21 cellular contexts compared by ENCODE assay signal in genomic region chr19:31459430-31459829, GRCh38.
A peak's percentile ranks its signal among the peaks of the same experiment; 100 is the strongest.
DNase-seq lines count a peak whose midpoint lies in the region; ATAC-seq, FAIRE-seq and TF ChIP-seq lines count a peak whose summit lies in the region.
"Had no signal": no experiment of that assay in that cellular context is flagged by ENCODE, and none has a peak within 500 bp of the region (broad histone marks: within the 10 kb centered on the region; RNA-seq: fewer than 3 reads in every experiment).

No MANE protein-coding gene starts in this region.

- TF ChIP-seq POLR2A in A549 (IDR thresholded peaks at IDR 0.05; ENCODE audit: low read length), result no peak

- no peak overlapping the region for H3K4me3 ChIP-seq in A549
- no peak overlapping the region for H3K4me3 ChIP-seq in cardiac fibroblast (replicated peaks in 1 of 2; ENCODE audit: low read depth in 2 of 2, low read length in 2 of 2)
- H3K4me3 ChIP-seq in fibroblast of villous mesenchyme (ENCODE audit: low read depth, low read length), result no peak overlapping the region
- H3K4me3 ChIP-seq: HAP-1, SJSA1 had no signal

- H3K9me3 ChIP-seq in A549, result no peaks in the 10 kb centered on the region
- H3K9me3 ChIP-seq: HAP-1, SJSA1 had no signal

- no peak overlapping the region for H3K27ac ChIP-seq in A549
- H3K27ac ChIP-seq: HL-60, SJSA1 had no signal

- H3K4me2 ChIP-seq in A549, result no peak overlapping the region

- H3K27me3 Mint-ChIP-seq in HFFc6 (ENCODE audit: insufficient read depth), result no peaks in the 10 kb centered on the region; the same call in 1 of the 2 replicates

- CTCF ChIA-PET in A549 (lab: Yijun Ruan, JAX), result interaction anchor here (1.5 to 2.2 kb wide), 2 partner anchors 8 to 9 kb away, joined by 4 to 9 read pairs; no protein-coding TSS in a partner anchor

- POLR2A ChIA-PET in A549 (lab: Yijun Ruan, JAX), result no interaction called here

- peaks cover 11% of the 10 kb centered on the region for H3K4me1 Mint-ChIP-seq in HFFc6 (ENCODE audit: low read depth)

- H3K9me3 Mint-ChIP-seq in HFFc6, result no peaks in the 10 kb centered on the region

- no peak; a peak in 1 of 6 replicates for ATAC-seq in A549

- H3K36me3 Mint-ChIP-seq in HFFc6 (ENCODE audit: low read depth), result no peaks in the 10 kb centered on the region

- H3K27ac Mint-ChIP-seq in HFFc6, result no peak overlapping the region

- DNase-seq in A549 (ENCODE audit: low read depth in 1 of 2, low spot score in 1 of 2) (no peak), HFFc6 (peak; percentile 9), cardiac fibroblast (ENCODE audit: low read depth in 2 of 2) (peak in 1 of 2 donors; percentile 22), fibroblast of villous mesenchyme (ENCODE audit: low read depth) (peak; percentile 23), cerebellum (ENCODE audit: low spot score) (no peak), head of caudate nucleus (no peak)
- no peak for DNase-seq in activated CD4-positive, alpha-beta T cell treated with anti-CD3 and anti-CD28 coated beads for 1 hour
- no peak for DNase-seq in stimulated activated CD4-positive, alpha-beta T cell treated with anti-CD3 and anti-CD28 coated beads, Interleukin-4, amount 100 ng/mL, for 1 hour
- DNase-seq: 8988T, C1 segment of cervical spinal cord, DND-41, GF-D8, NCI-H187 treated with DMSO at 0.1 percent for 48 hours, NCI-H446, NCI-H69, OCI-M1 had no signal

- H3K4me1 ChIP-seq in A549, result no peaks in the 10 kb centered on the region
- H3K4me1 ChIP-seq: HAP-1, SJSA1 had no signal

- TF ChIP-seq CTCF in A549 (IDR thresholded peaks at IDR 0.05) (no peak), HFFc6 (IDR thresholded peaks at IDR 0.05) (peak; percentile 51), cardiac fibroblast (IDR thresholded peaks at IDR 0.05; ENCODE audit: low read depth, low read length) (peak; percentile 23), fibroblast of villous mesenchyme (IDR thresholded peaks at IDR 0.05; ENCODE audit: insufficient read depth, low read depth, low read length) (peak; percentile 43)

- TF ChIP-seq RAD21 in A549 (conservative IDR thresholded peaks at IDR 0.05 in 1 of 2, IDR thresholded peaks at IDR 0.05 in 1 of 2), result no peak

- WGBS in A549 (ENCODE audit: missing lambda C conversion rate), result 30% methylated on average over 3 of the region's 3 CpGs

- intact Hi-C loops in head of caudate nucleus (cut with DNase I), result no loop called here

- peak; percentile 91 for FAIRE-seq in A549 (lab: Jason Lieb, UNC)
- FAIRE-seq: GM12892, HTR-8/SVneo had no signal

- H3K4me3 Mint-ChIP-seq in HFFc6, result no peak overlapping the region

- no peak for TF ChIP-seq EP300 in A549 (IDR thresholded peaks at IDR 0.05)

TF ChIP-seq in A549, 52 proteins besides CTCF, POLR2A, EP300 and RAD21:
- no peak for TF ChIP-seq CBX2 (IDR thresholded peaks at IDR 0.05; ENCODE audit: borderline replicate concordance, low read depth)
- no peak for TF ChIP-seq KDM5A (IDR thresholded peaks at IDR 0.05)
- TF ChIP-seq CEBPB (IDR thresholded peaks at IDR 0.05), result no peak
- TF ChIP-seq HOXB5 (CRISPR knock-in tag; IDR thresholded peaks at IDR 0.05), result no peak
- TF ChIP-seq PBX3 (IDR thresholded peaks at IDR 0.05), result no peak
- TF ChIP-seq REST (IDR thresholded peaks at IDR 0.05), result no peak
- TF ChIP-seq JUNB (IDR thresholded peaks at IDR 0.05), result no peak
- TF ChIP-seq FOXS1 (CRISPR knock-in tag; IDR thresholded peaks at IDR 0.05), result no peak
- no peak for TF ChIP-seq ZC3H11A (IDR thresholded peaks at IDR 0.05)
- TF ChIP-seq KDM1A (IDR thresholded peaks at IDR 0.05; ENCODE audit: low read depth), result no peak
- no peak for TF ChIP-seq ATOH8 (CRISPR knock-in tag; IDR thresholded peaks at IDR 0.05; ENCODE audit: low read depth)
- TF ChIP-seq MAX (IDR thresholded peaks at IDR 0.05), result no peak
- TF ChIP-seq NFE2L2 (conservative IDR thresholded peaks at IDR 0.05; ENCODE audit: low read length), result no peak
- TF ChIP-seq RNF2 (IDR thresholded peaks at IDR 0.05; ENCODE audit: borderline replicate concordance, low read depth), result no peak
- TF ChIP-seq PHF8 (IDR thresholded peaks at IDR 0.05; ENCODE audit: borderline replicate concordance, low read depth), result no peak
- TF ChIP-seq GATA3 (IDR thresholded peaks at IDR 0.05; ENCODE audit: borderline replicate concordance), result no peak
TF ChIP-seq in A549: peak in this region for 0.

Comparison
In these comparisons a context has a peak if more than half of its experiments do, and no peak if none do; other contexts are left out.
1. DNase-seq: peak in HFFc6 (single experiment) and fibroblast of villous mesenchyme (single experiment); none in A549 (0 of 2), cerebellum (single experiment), activated CD4-positive, alpha-beta T cell treated with anti-CD3 and anti-CD28 coated beads for 1 hour (single experiment), stimulated activated CD4-positive, alpha-beta T cell treated with anti-CD3 and anti-CD28 coated beads, Interleukin-4, amount 100 ng/mL, for 1 hour (single experiment) and head of caudate nucleus (0 of 42).